8 cellular contexts compared by ENCODE assay signal in genomic region chr20:50113420-50114224, GRCh38. TPM values are rescaled to one million over a fixed set of nuclear protein-coding genes. Genes with fewer than 3 reads are reported as not detected.
DNase-seq lines count a peak whose midpoint lies in the region; ATAC-seq, FAIRE-seq and TF ChIP-seq lines count a peak whose summit lies in the region.

No MANE protein-coding gene starts in this region.

- BruUV-seq in HepG2 (replicated peaks; lab: Mats Ljungman, UMichigan) = TSS peak; percentile 95

- no peaks in the 10 kb centered on the region for H3K27me3 ChIP-seq in adrenal gland
- H3K27me3 ChIP-seq in HepG2 (ENCODE audit: control insufficient read depth in 1 of 2, insufficient read depth in 2 of 2, low read length in 2 of 2) = no peaks in the 10 kb centered on the region; a peak in 1 of 5 replicates
- no peaks in the 10 kb centered on the region for H3K27me3 ChIP-seq in tibial artery

- POLR2A ChIA-PET in HepG2 (lab: Yijun Ruan, JAX) = interaction anchor here (0.6 to 5.8 kb wide), 16 partner anchors 8 to 177 kb away, joined by 3 to 91 read pairs (median 4); partner anchors contain the start of genes CEBPB, PEDS1 and RNF114

- H3K27ac Mint-ChIP-seq in activated T-cell treated with anti-CD3 and anti-CD28 coated beads, Interleukin-2, amount 50 U/mL, for 72 hours = peak overlapping the region; percentile 93

- TF ChIP-seq POLR2A in adrenal gland (IDR thresholded peaks at IDR 0.05) = no peak
- TF ChIP-seq POLR2A in HepG2 (IDR thresholded peaks at IDR 0.05; ENCODE audit: insufficient read depth in 1 of 2, low read depth in 2 of 2, low read length in 2 of 2) = no peak

- peaks cover 73% of the 10 kb centered on the region for H3K4me1 Mint-ChIP-seq in activated T-cell treated with anti-CD3 and anti-CD28 coated beads, Interleukin-2, amount 50 U/mL, for 72 hours (ENCODE audit: low read depth)

- no peaks in the 10 kb centered on the region for H3K9me3 ChIP-seq in adrenal gland (replicated peaks in 1 of 3)
- H3K9me3 ChIP-seq in HepG2 (ENCODE audit: low read length) = no peaks in the 10 kb centered on the region
- H3K9me3 ChIP-seq in tibial artery = no peaks in the 10 kb centered on the region

- in situ Hi-C loops in HepG2 (cut with HindIII; ENCODE audit: extremely low pct_ligation_motif_present, low pct_unique_long_range_greater_than_20kb) = loop anchor here (10.0 kb wide), 1 partner anchor 471 kb away; no protein-coding TSS in a partner anchor

- no peak for TF ChIP-seq EP300 in HepG2 (IDR thresholded peaks at IDR 0.05; ENCODE audit: low read depth in 2 of 2, low read length in 2 of 2)
- TF ChIP-seq EP300 in HepG2 (CRISPR knock-in tag; IDR thresholded peaks at IDR 0.05; ENCODE audit: borderline replicate concordance) = no peak

- CTCF ChIA-PET in HepG2 (lab: Yijun Ruan, JAX; ENCODE audit: low intra/inter-chr PET ratio, low total read pairs) = no interaction called here

- no peak for FAIRE-seq in HepG2 (lab: Jason Lieb, UNC)

- peaks cover 5 to 18% of the 10 kb centered on the region in 2 donors for H3K36me3 Mint-ChIP-seq in activated T-cell treated with anti-CD3 and anti-CD28 coated beads, Interleukin-2, amount 50 U/mL, for 72 hours (ENCODE audit: insufficient read depth in 2 of 2)

- ATAC-seq in activated T-cell treated with anti-CD3 and anti-CD28 coated beads, Interleukin-2, amount 50 U/mL, for 72 hours (replicated peaks in 1 of 2) = no peak
- no peak for ATAC-seq in HepG2
- no peak for ATAC-seq in activated CD4-positive, CD25-positive, alpha-beta regulatory T cell treated with anti-CD3 and anti-CD28 coated beads, Interleukin-2, amount 50 U/mL, for 24 hours

- H3K4me3 Mint-ChIP-seq in activated T-cell treated with anti-CD3 and anti-CD28 coated beads, Interleukin-2, amount 50 U/mL, for 72 hours = peak overlapping the region; percentile 90 to 98

- peak overlapping the region; percentile 92 for H3K9ac ChIP-seq in HepG2 (ENCODE audit: insufficient read depth, low read depth, low read length)

- peak overlapping the region; percentile 92 for H3K4me2 ChIP-seq in HepG2 (ENCODE audit: low read depth, low read length)

- H4K20me1 ChIP-seq in HepG2 (ENCODE audit: insufficient read depth, low read length) = peaks cover 36% of the 10 kb centered on the region

- no peak for TF ChIP-seq CTCF in adrenal gland (IDR thresholded peaks at IDR 0.05)
- TF ChIP-seq CTCF in HepG2 (CRISPR knock-in tag; IDR thresholded peaks at IDR 0.05) = no peak
- no peak for TF ChIP-seq CTCF in tibial artery (IDR thresholded peaks at IDR 0.05)

- no peak for TF ChIP-seq RAD21 in HepG2 (CRISPR knock-in tag; IDR thresholded peaks at IDR 0.05)

- no peak for DNase-seq in activated T-cell treated with anti-CD3 and anti-CD28 coated beads, Interleukin-2, amount 50 U/mL, for 72 hours
- DNase-seq in activated T-cell treated with anti-CD3 and anti-CD28 coated beads for 4 hours = no peak
- DNase-seq in adrenal gland = peak in 2 of 7 donors; percentile 19 to 55
- DNase-seq in HepG2 (ENCODE audit: low spot score) = no peak
- no peak for DNase-seq in tibial artery
- DNase-seq in superior temporal gyrus (ENCODE audit: extremely low spot score) = no peak
- no peak for DNase-seq in NCI-H1930 (lab: John Stamatoyannopoulos, UW)

- peak overlapping the region in 2 of 4 donors; percentile 94 for H3K4me3 ChIP-seq in adrenal gland
- peak overlapping the region; percentile 94 to 96 (median 94) for H3K4me3 ChIP-seq in HepG2 (replicated peaks in 1 of 3; ENCODE audit: insufficient read depth in 1 of 3, low read depth in 2 of 3, low read length in 3 of 3)
- H3K4me3 ChIP-seq in tibial artery = peak overlapping the region; percentile 95 to 99

- H2AFZ ChIP-seq in HepG2 (ENCODE audit: low read length) = peak overlapping the region; percentile 17

- H3K79me2 ChIP-seq in HepG2 (ENCODE audit: insufficient read depth, low read length) = peaks cover 60% of the 10 kb centered on the region

- 13 to 18% (median 15%) methylated on average over 11 of the region's 11 CpGs for WGBS in adrenal gland, 4 donors
- WGBS in HepG2 (ENCODE audit: low lambda C conversion rate) = 14% methylated on average over 11 of the region's 11 CpGs

- intact Hi-C loops in adrenal gland (cut with DNase I) (no loop called here), HepG2 (cut with micrococcal nuclease; ENCODE audit: unreplicated experiment) (loop anchor here (5.0 kb wide), 1 partner anchor 349 kb away; no protein-coding TSS in a partner anchor), tibial artery (cut with DNase I; ENCODE audit: low total_unique reads) (no loop called here)

- H3K27ac ChIP-seq in adrenal gland (peak overlapping the region; percentile 78 to 99 (median 98)), HepG2 (ENCODE audit: extremely low read length, insufficient read depth, low read length) (peak overlapping the region; percentile 84), tibial artery (peak overlapping the region; percentile 97 to 98)

- no peaks in the 10 kb centered on the region for H3K27me3 Mint-ChIP-seq in activated T-cell treated with anti-CD3 and anti-CD28 coated beads, Interleukin-2, amount 50 U/mL, for 72 hours (ENCODE audit: low read depth)

- H3K9me3 Mint-ChIP-seq in activated T-cell treated with anti-CD3 and anti-CD28 coated beads, Interleukin-2, amount 50 U/mL, for 72 hours = no peaks in the 10 kb centered on the region

- H3K36me3 ChIP-seq in adrenal gland (replicated peaks in 1 of 2) (no peaks in the 10 kb centered on the region), HepG2 (replicated peaks in 1 of 2; ENCODE audit: control insufficient read depth in 1 of 2, insufficient read depth in 2 of 2, low read length in 2 of 2) (peaks cover 1 to 4% of the 10 kb centered on the region in 2 experiments; a peak in 3 of 5 replicates), tibial artery (no peaks in the 10 kb centered on the region)

- H3K4me1 ChIP-seq in adrenal gland (replicated peaks in 1 of 2) (peaks cover 44 to 58% of the 10 kb centered on the region in 2 donors), HepG2 (ENCODE audit: insufficient read depth, low read length) (peaks cover 63% of the 10 kb centered on the region), tibial artery (peaks cover 0 to 66% (median 43%) of the 10 kb centered on the region in 4 donors)

TF ChIP-seq in HepG2, 621 proteins besides CTCF, POLR2A, EP300 and RAD21 (continues in another document):
- no peak for TF ChIP-seq ISL2 (CRISPR knock-in tag; IDR thresholded peaks at IDR 0.05)

RNA-seq across cellular contexts. Expression of gene UBE2V1, which starts 0.7 kb away (rescaled TPM):
- total RNA-seq in activated T-cell treated with anti-CD3 and anti-CD28 coated beads, Interleukin-2, amount 50 U/mL, for 72 hours = 100 to 1,000 TPM; 150 to 176 TPM
- total RNA-seq in adrenal gland = 100 to 1,000 TPM in 2 of 8 donors, 10 to 100 TPM in 6; 57.4 to 123 (median 79.4) TPM
- 100 to 1,000 TPM in 1 of 3 donors, 10 to 100 TPM in 2; 78.7 to 242 (median 80.0) TPM for polyA plus RNA-seq in adrenal gland
- total RNA-seq in HepG2 (2016; rRNA removed; fragmentation: Illumina TruSeq; extraction: Trizol) = 81.3 and 85.1 TPM in 2 replicates
- total RNA-seq in HepG2 (2016; cell fraction: cytosol; rRNA removed; fragmentation: Illumina TruSeq; extraction: Trizol; ENCODE audit: low read depth) = 39.8 and 41.0 TPM in 2 replicates
- total RNA-seq in HepG2 (2016; cell fraction: insoluble cytoplasmic fraction; rRNA removed; fragmentation: Illumina TruSeq; extraction: Trizol) = 75.7 and 82.4 TPM in 2 replicates
- total RNA-seq in HepG2 (2016; cell fraction: membrane; rRNA removed; fragmentation: Illumina TruSeq; extraction: Trizol) = 77.9 and 85.1 TPM in 2 replicates
- 90.9 and 96.1 TPM in 2 replicates for total RNA-seq in HepG2 (2016; cell fraction: nucleus; rRNA removed; fragmentation: Illumina TruSeq; extraction: Trizol)
- 102 and 132 TPM in 2 replicates for polyA plus RNA-seq in HepG2 (2011; rRNA removed)
- 86.6 and 115 TPM in 2 replicates for polyA plus RNA-seq in HepG2 (2011; cell fraction: cytosol; rRNA removed)
- polyA plus RNA-seq in HepG2 (2011; cell fraction: nucleus; rRNA removed) = 112 and 127 TPM in 2 replicates
- 131 and 175 TPM in 2 replicates for polyA plus RNA-seq in HepG2 (2012)
- 88.5 and 88.7 TPM in 2 replicates for polyA plus RNA-seq in HepG2 (2016; cell fraction: cytosol; fragmentation: Illumina TruSeq; extraction: Trizol; ENCODE audit: low read depth)
- polyA plus RNA-seq in HepG2 (2016; cell fraction: insoluble cytoplasmic fraction; fragmentation: Illumina TruSeq; extraction: Trizol; ENCODE audit: low read depth) = 203 and 260 TPM in 2 replicates
- polyA plus RNA-seq in HepG2 (2016; cell fraction: membrane; fragmentation: Illumina TruSeq; extraction: Trizol; ENCODE audit: low read depth) = 179 and 185 TPM in 2 replicates
- 152 and 171 TPM in 2 replicates for polyA plus RNA-seq in HepG2 (2016; cell fraction: nucleus; fragmentation: Illumina TruSeq; extraction: Trizol; ENCODE audit: insufficient read depth, low read depth)
- 54.3 and 62.1 TPM in 2 replicates for polyA minus RNA-seq in HepG2 (2011; rRNA and poly(A)+ RNA removed; ENCODE audit: low replicate concordance)
- polyA minus RNA-seq in HepG2 (2011; cell fraction: cytosol; rRNA and poly(A)+ RNA removed) = 50.5 and 51.3 TPM in 2 replicates
- 273 and 299 TPM in 2 replicates for polyA minus RNA-seq in HepG2 (2011; cell fraction: nucleus; rRNA and poly(A)+ RNA removed)

RNA-seq across cellular contexts. Expression of gene PEDS1, which starts 39.9 kb away (rescaled TPM):
- total RNA-seq in activated T-cell treated with anti-CD3 and anti-CD28 coated beads, Interleukin-2, amount 50 U/mL, for 72 hours = 10 to 100 TPM; 14.4 to 17.9 TPM
- total RNA-seq in adrenal gland (10 to 100 TPM; 18.7 to 39.1 (median 28.5) TPM), HepG2 (2016; rRNA removed; fragmentation: Illumina TruSeq; extraction: Trizol) (21.4 and 30.5 TPM in 2 replicates)
- polyA plus RNA-seq in adrenal gland (10 to 100 TPM; 29.4 to 32.6 (median 30.2) TPM), HepG2 (2011; rRNA removed) (93.9 and 105 TPM in 2 replicates)
- 17.9 and 19.8 TPM in 2 replicates for total RNA-seq in HepG2 (2016; cell fraction: cytosol; rRNA removed; fragmentation: Illumina TruSeq; extraction: Trizol; ENCODE audit: low read depth)
- 16.4 and 29.4 TPM in 2 replicates for total RNA-seq in HepG2 (2016; cell fraction: insoluble cytoplasmic fraction; rRNA removed; fragmentation: Illumina TruSeq; extraction: Trizol)
- total RNA-seq in HepG2 (2016; cell fraction: membrane; rRNA removed; fragmentation: Illumina TruSeq; extraction: Trizol) = 40.2 and 46.0 TPM in 2 replicates
- total RNA-seq in HepG2 (2016; cell fraction: nucleus; rRNA removed; fragmentation: Illumina TruSeq; extraction: Trizol) = 19.8 and 24.1 TPM in 2 replicates
- 58.6 and 81.5 TPM in 2 replicates for polyA plus RNA-seq in HepG2 (2011; cell fraction: cytosol; rRNA removed)
- 45.3 and 46.9 TPM in 2 replicates for polyA plus RNA-seq in HepG2 (2011; cell fraction: nucleus; rRNA removed)
- 29.0 and 44.1 TPM in 2 replicates for polyA plus RNA-seq in HepG2 (2012)
- 31.6 and 35.7 TPM in 2 replicates for polyA plus RNA-seq in HepG2 (2016; cell fraction: cytosol; fragmentation: Illumina TruSeq; extraction: Trizol; ENCODE audit: low read depth)
- polyA plus RNA-seq in HepG2 (2016; cell fraction: insoluble cytoplasmic fraction; fragmentation: Illumina TruSeq; extraction: Trizol; ENCODE audit: low read depth) = 33.1 and 37.1 TPM in 2 replicates
- 65.7 and 67.3 TPM in 2 replicates for polyA plus RNA-seq in HepG2 (2016; cell fraction: membrane; fragmentation: Illumina TruSeq; extraction: Trizol; ENCODE audit: low read depth)
- polyA plus RNA-seq in HepG2 (2016; cell fraction: nucleus; fragmentation: Illumina TruSeq; extraction: Trizol; ENCODE audit: insufficient read depth, low read depth) = 60.4 and 64.9 TPM in 2 replicates
- 171 and 190 TPM in 2 replicates for polyA minus RNA-seq in HepG2 (2011; rRNA and poly(A)+ RNA removed; ENCODE audit: low replicate concordance)
- polyA minus RNA-seq in HepG2 (2011; cell fraction: cytosol; rRNA and poly(A)+ RNA removed) = 44.9 and 49.0 TPM in 2 replicates
- 12.5 and 14.5 TPM in 2 replicates for polyA minus RNA-seq in HepG2 (2011; cell fraction: nucleus; rRNA and poly(A)+ RNA removed)
